Comparison of ENCODE assay signal across 15 cellular contexts in the genomic region with DNA sequence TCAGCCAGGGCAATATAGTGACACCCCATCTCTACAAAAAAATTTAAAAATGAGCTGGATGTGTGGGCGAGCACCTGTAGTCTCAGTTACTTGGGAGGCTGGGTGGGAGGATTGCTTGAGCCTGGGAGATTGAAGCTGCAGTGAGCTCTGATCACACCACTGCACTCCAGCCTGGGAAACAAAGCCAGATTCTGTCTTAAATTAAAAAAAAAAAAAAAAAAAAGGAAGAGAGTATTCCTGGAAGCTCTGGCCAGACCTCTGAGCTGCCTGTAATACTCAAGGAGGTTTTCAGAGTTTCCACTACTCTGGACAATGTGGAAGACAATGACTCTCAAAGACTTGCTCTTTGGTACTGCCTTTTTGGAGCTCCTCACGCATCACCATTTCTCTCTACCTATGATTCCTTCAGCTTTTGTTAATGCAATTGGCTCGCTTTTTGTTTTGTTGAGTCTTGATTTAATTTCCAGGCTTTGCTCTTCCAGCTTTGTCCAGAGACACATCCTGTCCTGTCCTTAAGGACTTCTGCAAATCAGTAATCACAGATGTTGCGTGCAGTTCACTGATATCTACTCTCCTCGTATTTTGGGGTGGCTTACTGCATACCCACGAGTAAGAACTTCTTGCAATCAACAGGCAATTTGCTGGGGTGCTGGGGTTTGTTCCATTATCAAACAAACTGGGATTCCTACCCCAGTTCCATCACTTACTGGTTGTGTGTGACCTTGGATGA. TPM values are rescaled to one million over a fixed set of nuclear protein-coding genes. Genes with fewer than 3 reads are reported as not detected.
DNase-seq lines count a peak whose midpoint lies in the region; ATAC-seq and TF ChIP-seq lines count a peak whose summit lies in the region.
"Had no signal": no experiment of that assay in that cellular context is flagged by ENCODE, and none has a peak within 500 bp of the region (broad histone marks: within the 10 kb centered on the region; RNA-seq: fewer than 3 reads in every experiment).

No MANE protein-coding gene starts in this region.

- no peak for TF ChIP-seq CTCF in OCI-LY3 (IDR thresholded peaks at IDR 0.05; ENCODE audit: low read depth, low read length)
- no peak for TF ChIP-seq CTCF in transverse colon (IDR thresholded peaks at IDR 0.05)

- H3K36me3 ChIP-seq in OCI-LY3 (replicated peaks; ENCODE audit: low read depth, low read length) = peaks cover 22% of the 10 kb centered on the region
- H3K36me3 ChIP-seq in transverse colon = no peaks in the 10 kb centered on the region

- peak; percentile 8 to 13 for DNase-seq in erythroblast (lab: John Stamatoyannopoulos, UW)
- peak; percentile 6 for DNase-seq in mesenteric fat pad (ENCODE audit: low spot score)
- DNase-seq in transverse colon = no peak
- DNase-seq in activated T-cell treated with anti-CD3 and anti-CD28 coated beads, Interleukin-2, amount 50 U/mL, for 1 hour = no peak
- DNase-seq: CD4-positive, alpha-beta memory T cell; NCI-H146; NCI-H446; PC-9; stimulated activated CD4-positive, alpha-beta T cell treated with anti-CD3 and anti-CD28 coated beads, Interleukin-1b, Interleukin-23, amount 100 ng/mL, for 48 hours had no signal

- no peaks in the 10 kb centered on the region for H3K27me3 ChIP-seq in OCI-LY3 (ENCODE audit: low read depth, low read length)
- H3K27me3 ChIP-seq in transverse colon = no peaks in the 10 kb centered on the region

- intact Hi-C loops in transverse colon (cut with DNase I; ENCODE audit: low total_unique reads) = no loop called here

- H4K20me1 ChIP-seq in OCI-LY3 (ENCODE audit: insufficient read depth, low read length) = no peaks in the 10 kb centered on the region

- H3K4me3 ChIP-seq in OCI-LY3 (ENCODE audit: low read length) (peak overlapping the region; percentile 15; the same call in 1 of the 2 replicates), transverse colon (no peak overlapping the region)
- H3K4me3 ChIP-seq: PC-9 had no signal

- no peak for ATAC-seq in GM21360 (IDR thresholded peaks at IDR 0.05; ENCODE audit: unreplicated experiment)
- no peak for ATAC-seq in GM18907 (IDR thresholded peaks at IDR 0.05; ENCODE audit: unreplicated experiment)

- no peak for TF ChIP-seq POLR2A in erythroblast (IDR thresholded peaks at IDR 0.05; ENCODE audit: low read length)
- no peak for TF ChIP-seq POLR2A in transverse colon (IDR thresholded peaks at IDR 0.05)

- in situ Hi-C loops in transverse colon (cut with MboI; ENCODE audit: low pct_ligation_motif_present in 1 of 4, low pct_unique_long_range_greater_than_20kb in 1 of 4, low sequenced_read_pairs in 3 of 4) = loop anchor here in 2 of 4 donors (25.0 kb wide), 2 partner anchors 97 to 147 kb away; no protein-coding TSS in a partner anchor

- TF ChIP-seq EP300 in transverse colon (IDR thresholded peaks at IDR 0.05; ENCODE audit: low read depth) = no peak

- H3K4me2 ChIP-seq in OCI-LY3 (ENCODE audit: low read length) = peak overlapping the region; percentile 55
- H3K4me2 ChIP-seq: KMS-11, PC-9 had no signal

- peak overlapping the region; percentile 92 for H3K27ac ChIP-seq in OCI-LY3 (ENCODE audit: low read length)
- peak overlapping the region; percentile 12 to 41 (median 34) for H3K27ac ChIP-seq in transverse colon
- H3K27ac ChIP-seq: KMS-11, parathyroid adenoma, PC-9 had no signal

- no peaks in the 10 kb centered on the region for H3K9me3 ChIP-seq in OCI-LY3 (ENCODE audit: insufficient read depth, low read length)
- H3K9me3 ChIP-seq in transverse colon = no peaks in the 10 kb centered on the region

- H3K4me1 ChIP-seq in OCI-LY3 (ENCODE audit: low read length) (peaks cover 77% of the 10 kb centered on the region), transverse colon (peaks cover 0 to 28% (median 12%) of the 10 kb centered on the region in 4 donors)
- H3K4me1 ChIP-seq: parathyroid adenoma had no signal

- H2AFZ ChIP-seq in OCI-LY3 (ENCODE audit: low read depth, low read length) = no peak overlapping the region
- H2AFZ ChIP-seq: parathyroid adenoma, PC-9 had no signal

- 79% methylated on average over 5 to 6 of the region's 6 CpGs for WGBS in transverse colon (ENCODE audit: low coverage in 1 of 2), 2 donors

- H3K79me2 ChIP-seq in OCI-LY3 (ENCODE audit: low read length) = peaks cover 75% of the 10 kb centered on the region

- peak overlapping the region; percentile 59 for H3K9ac ChIP-seq in OCI-LY3 (ENCODE audit: low read length)
- H3K9ac ChIP-seq: KMS-11, parathyroid adenoma had no signal

RNA-seq across cellular contexts. Expression of gene CHD9, which starts 10.8 kb away (rescaled TPM):
- total RNA-seq in mesenteric fat pad (100 TPM), transverse colon (100 to 1,000 TPM in 1 of 4 donors, 10 to 100 TPM in 3; 37.4 to 112 (median 64.4) TPM)

RNA-seq across cellular contexts. Expression of gene CHD9NB, which starts 12.9 kb away (rescaled TPM):
- total RNA-seq in mesenteric fat pad (0.48 TPM), transverse colon (1 to 10 TPM in 2 of 4 donors, not detected in 2; 3.0 to 3.1 TPM)
- total RNA-seq: CD4-positive, alpha-beta memory T cell; mononuclear cell had no signal

Comparison
In these comparisons a context has a peak if more than half of its experiments do, and no peak if none do; other contexts are left out.
1. DNase-seq: peak in erythroblast (2 of 2) and mesenteric fat pad (single experiment); none in transverse colon (single experiment) and activated T-cell treated with anti-CD3 and anti-CD28 coated beads, Interleukin-2, amount 50 U/mL, for 1 hour (single experiment).